ENCODE assay signal across 1 cellular context in the genomic region with DNA sequence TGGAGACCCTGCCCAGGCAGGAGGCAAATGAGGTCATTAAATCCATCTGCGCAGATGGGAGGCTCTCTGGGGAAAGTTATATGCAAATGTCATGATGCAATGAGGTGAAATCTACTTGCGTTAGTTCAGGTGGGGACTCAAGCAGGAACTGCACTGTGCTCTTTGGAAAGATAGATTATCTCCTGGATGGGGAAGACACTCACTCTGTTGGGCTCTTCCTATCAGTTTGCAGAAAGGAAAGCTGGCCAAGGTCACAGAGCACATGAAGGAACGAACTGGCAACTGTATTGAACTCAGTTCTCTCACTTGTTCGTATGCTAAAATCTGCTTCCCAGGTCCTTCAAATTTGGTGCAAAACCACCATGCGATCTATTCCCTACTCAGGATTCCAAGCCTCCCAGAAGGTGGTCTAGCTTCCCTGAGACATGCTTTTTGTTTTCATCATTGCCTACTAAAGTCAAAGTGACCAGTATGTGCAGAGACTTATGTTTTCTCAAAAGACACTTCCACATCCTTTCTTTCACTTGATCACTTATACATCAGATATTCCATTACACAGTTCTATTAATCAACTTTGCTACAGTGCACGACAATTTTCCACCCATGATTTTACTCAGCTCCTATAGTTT.
TF ChIP-seq lines count a peak whose summit lies in the region.

No MANE protein-coding gene starts in this region.

TF ChIP-seq in HepG2, 621 proteins besides CTCF, POLR2A, EP300 and RAD21 (continued from another document):
- TF ChIP-seq, protein P1, sequence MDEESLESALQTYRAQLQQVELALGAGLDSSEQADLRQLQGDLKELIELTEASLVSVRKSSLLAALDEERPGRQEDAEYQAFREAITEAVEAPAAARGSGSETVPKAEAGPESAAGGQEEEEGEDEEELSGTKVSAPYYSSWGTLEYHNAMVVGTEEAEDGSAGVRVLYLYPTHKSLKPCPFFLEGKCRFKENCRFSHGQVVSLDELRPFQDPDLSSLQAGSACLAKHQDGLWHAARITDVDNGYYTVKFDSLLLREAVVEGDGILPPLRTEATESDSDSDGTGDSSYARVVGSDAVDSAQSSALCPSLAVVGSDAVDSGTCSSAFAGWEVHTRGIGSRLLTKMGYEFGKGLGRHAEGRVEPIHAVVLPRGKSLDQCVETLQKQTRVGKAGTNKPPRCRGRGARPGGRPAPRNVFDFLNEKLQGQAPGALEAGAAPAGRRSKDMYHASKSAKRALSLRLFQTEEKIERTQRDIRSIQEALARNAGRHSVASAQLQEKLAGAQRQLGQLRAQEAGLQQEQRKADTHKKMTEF (CRISPR knock-in tag; IDR thresholded peaks at IDR 0.05), result no peak
- TF ChIP-seq NCOR1 (IDR thresholded peaks at IDR 0.05; ENCODE audit: borderline replicate concordance, low read length) (no peak), MZF1 (CRISPR knock-in tag; IDR thresholded peaks at IDR 0.05; ENCODE audit: borderline replicate concordance) (no peak)
- TF ChIP-seq, protein P2, sequence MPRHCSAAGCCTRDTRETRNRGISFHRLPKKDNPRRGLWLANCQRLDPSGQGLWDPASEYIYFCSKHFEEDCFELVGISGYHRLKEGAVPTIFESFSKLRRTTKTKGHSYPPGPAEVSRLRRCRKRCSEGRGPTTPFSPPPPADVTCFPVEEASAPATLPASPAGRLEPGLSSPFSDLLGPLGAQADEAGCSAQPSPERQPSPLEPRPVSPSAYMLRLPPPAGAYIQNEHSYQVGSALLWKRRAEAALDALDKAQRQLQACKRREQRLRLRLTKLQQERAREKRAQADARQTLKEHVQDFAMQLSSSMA (CRISPR knock-in tag; IDR thresholded peaks at IDR 0.05), result no peak
